30 cellular contexts compared by ENCODE assay signal in genomic region chr20:1473821-1474220, GRCh38. TPM values are rescaled to one million over a fixed set of nuclear protein-coding genes. Genes with fewer than 3 reads are reported as not detected.
"Had no signal": no experiment of that assay in that cellular context is flagged by ENCODE, and none has a peak within 500 bp of the region (broad histone marks: within the 10 kb centered on the region; RNA-seq: fewer than 3 reads in every experiment).

No MANE protein-coding gene starts in this region.

- ATAC-seq: esophagus mucosa; gastrocnemius medialis; heart right ventricle; left ventricle myocardium superior; lower lobe of right lung; naive thymus-derived CD8-positive, alpha-beta T cell; psoas muscle; right cardiac atrium; stimulated activated effector memory CD8-positive, alpha-beta T cell treated with anti-CD3 and anti-CD28 coated beads, Interleukin-12 subunit alpha, Interleukin-12 subunit beta, amount 100 ng/mL, for 72 hours had no signal

- FAIRE-seq: islet of Langerhans had no signal

- DNase-seq: cortex of kidney; dorsolateral prefrontal cortex; effector CD4-positive, alpha-beta T cell; foreskin fibroblast; gastrocnemius medialis; glutamatergic neuron; heart right ventricle; hippocampal formation; left ventricle myocardium superior; lower lobe of right lung; naive thymus-derived CD8-positive, alpha-beta T cell; nephron progenitor cell; occipital lobe; ovary; posterior cingulate gyrus; psoas muscle; right cardiac atrium; sigmoid colon; stimulated activated CD4-positive, alpha-beta T cell treated with anti-CD3 and anti-CD28 coated beads, Interleukin-2, amount 100 ng/mL, for 24 hours; stimulated activated CD4-positive, alpha-beta T cell treated with anti-CD3 and anti-CD28 coated beads, Interleukin-4, amount 100 ng/mL, for 24 hours; stimulated activated naive CD4-positive, alpha-beta T cell treated with Interleukin-2 at 50 U/mL for 16 hours; stomach; thyroid gland; trophoblast cell had no signal

- H3K4me3 Mint-ChIP-seq: naive thymus-derived CD8-positive, alpha-beta T cell; nephron progenitor cell; stimulated activated effector memory CD8-positive, alpha-beta T cell treated with anti-CD3 and anti-CD28 coated beads, Interleukin-12 subunit alpha, Interleukin-12 subunit beta, amount 100 ng/mL, for 72 hours had no signal

- H3K9me3 ChIP-seq: gastrocnemius medialis, heart right ventricle, lower lobe of right lung, ovary, psoas muscle, sigmoid colon, stomach, thyroid gland had no signal

- H3K27ac ChIP-seq: dorsolateral prefrontal cortex, gastrocnemius medialis, lower lobe of right lung, ovary, psoas muscle, sigmoid colon, stomach, thyroid gland had no signal

- H3K9me3 Mint-ChIP-seq: naive thymus-derived CD8-positive, alpha-beta T cell; nephron progenitor cell; stimulated activated effector memory CD8-positive, alpha-beta T cell treated with anti-CD3 and anti-CD28 coated beads, Interleukin-12 subunit alpha, Interleukin-12 subunit beta, amount 100 ng/mL, for 72 hours had no signal

- H3K4me3 ChIP-seq: dorsolateral prefrontal cortex, gastrocnemius medialis, heart right ventricle, lower lobe of right lung, ovary, psoas muscle, sigmoid colon, stomach, thyroid gland had no signal

- H3K27ac Mint-ChIP-seq: nephron progenitor cell; stimulated activated effector memory CD8-positive, alpha-beta T cell treated with anti-CD3 and anti-CD28 coated beads, Interleukin-12 subunit alpha, Interleukin-12 subunit beta, amount 100 ng/mL, for 72 hours had no signal

- H3K27me3 ChIP-seq: gastrocnemius medialis, ovary, sigmoid colon, stomach, thyroid gland had no signal

- H3K36me3 Mint-ChIP-seq: naive thymus-derived CD8-positive, alpha-beta T cell; stimulated activated effector memory CD8-positive, alpha-beta T cell treated with anti-CD3 and anti-CD28 coated beads, Interleukin-12 subunit alpha, Interleukin-12 subunit beta, amount 100 ng/mL, for 72 hours had no signal

- H3K4me1 Mint-ChIP-seq: stimulated activated effector memory CD8-positive, alpha-beta T cell treated with anti-CD3 and anti-CD28 coated beads, Interleukin-12 subunit alpha, Interleukin-12 subunit beta, amount 100 ng/mL, for 72 hours had no signal

- H3K4me1 ChIP-seq: psoas muscle had no signal

- H3K36me3 ChIP-seq: gastrocnemius medialis, lower lobe of right lung, ovary, sigmoid colon, thyroid gland had no signal

RNA-seq across cellular contexts. Expression of gene SIRPB2, which starts 17.4 kb away (rescaled TPM):
- total RNA-seq: kidney epithelial cell; myocyte; naive thymus-derived CD8-positive, alpha-beta T cell; renal cortical epithelial cell had no signal
- polyA plus RNA-seq: naive thymus-derived CD8-positive, alpha-beta T cell had no signal
